Comparison of ENCODE assay signal across 23 cellular contexts in the genomic region with DNA sequence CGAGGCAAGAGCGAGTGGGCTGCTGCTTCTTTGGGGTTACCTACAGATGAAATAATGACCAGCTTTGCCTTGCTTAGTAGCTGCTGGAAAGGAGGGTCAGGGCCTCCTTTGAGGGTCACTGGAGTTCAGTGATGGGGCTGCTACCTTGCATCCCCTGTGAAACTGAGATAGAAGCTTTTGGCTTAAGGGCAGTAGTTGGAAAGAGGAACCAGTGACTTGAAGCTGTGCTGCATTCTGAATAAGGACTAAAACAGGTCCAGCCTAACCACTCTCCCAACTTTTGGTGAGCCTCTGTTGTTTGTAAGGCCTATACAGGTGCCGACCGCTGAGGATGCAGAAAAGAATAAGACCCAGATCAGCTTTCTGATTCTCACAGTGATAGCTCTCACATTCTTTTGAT.
DNase-seq lines count a peak whose midpoint lies in the region; ATAC-seq lines count a peak whose summit lies in the region.
"Had no signal": no experiment of that assay in that cellular context is flagged by ENCODE, and none has a peak within 500 bp of the region (broad histone marks: within the 10 kb centered on the region; RNA-seq: fewer than 3 reads in every experiment).

No MANE protein-coding gene starts in this region.

- peak; percentile 41 for ATAC-seq in GM18867 (IDR thresholded peaks at IDR 0.05; ENCODE audit: unreplicated experiment)
- peak; percentile 53 for ATAC-seq in HG02885 (IDR thresholded peaks at IDR 0.05; ENCODE audit: poor library complexity, unreplicated experiment)
- no peak for ATAC-seq in HG03175 (IDR thresholded peaks at IDR 0.05; ENCODE audit: unreplicated experiment)
- ATAC-seq: GM12878, GM23338, HCT116, HepG2 had no signal

- DNase-seq in MV-4-11 (lab: John Stamatoyannopoulos, UW) = peak; percentile 18
- DNase-seq in stimulated activated CD4-positive, alpha-beta T cell treated with anti-CD3 and anti-CD28 coated beads, Interleukin-2, amount 100 ng/mL, for 24 hours = no peak
- DNase-seq in iPS-NIHi7 (ENCODE audit: extremely low spot score) = no peak
- DNase-seq: ACHN; BE2C; C1 segment of cervical spinal cord; CD4-positive, CD25-positive, alpha-beta regulatory T cell; CD8-positive, alpha-beta memory T cell; COR-L47; DMS 273 treated with DMSO at 0.1 percent for 48 hours; DMS53; DND-41; EL; H7; HFFc6; KG1 had no signal
